ENCODE assay signal across 2 cellular contexts in genomic region chr17:69018687-69019086, GRCh38.
TF ChIP-seq lines count a peak whose summit lies in the region.

No MANE protein-coding gene starts in this region.

TF ChIP-seq in K562, 482 proteins besides CTCF, POLR2A, EP300 and RAD21 (continued from another document):
- TF ChIP-seq THAP12 (CRISPR knock-in tag; IDR thresholded peaks at IDR 0.05) (no peak), FOXP4 (CRISPR knock-in tag; IDR thresholded peaks at IDR 0.05; ENCODE audit: borderline replicate concordance) (no peak), NR0B1 (IDR thresholded peaks at IDR 0.05; ENCODE audit: partially characterized antibody) (no peak), KLF10 (CRISPR knock-in tag; IDR thresholded peaks at IDR 0.05) (no peak), MEF2A (IDR thresholded peaks at IDR 0.05; ENCODE audit: control insufficient read depth, low read depth, low read length) (no peak), ZBTB12 (CRISPR knock-in tag; IDR thresholded peaks at IDR 0.05) (no peak), RBM34 (IDR thresholded peaks at IDR 0.05; ENCODE audit: borderline replicate concordance, insufficient read depth, low read length) (no peak)

TF ChIP-seq in liver, 16 proteins besides CTCF, POLR2A, EP300 and RAD21 (continued from another document):
- TF ChIP-seq ATF3 (IDR thresholded peaks at IDR 0.05) (no peak), HNF4A (conservative IDR thresholded peaks at IDR 0.05) (peak in 1 of 2 donors; percentile 34)
